8 cellular contexts compared by ENCODE assay signal in genomic region chr16:84084570-84085270, GRCh38. TPM values are rescaled to one million over a fixed set of nuclear protein-coding genes. Genes with fewer than 3 reads are reported as not detected.
DNase-seq lines count a peak whose midpoint lies in the region; ATAC-seq and TF ChIP-seq lines count a peak whose summit lies in the region.

No MANE protein-coding gene starts in this region.

- POLR2A ChIA-PET in PC-3 (lab: Charles Lee; ENCODE audit: unreplicated experiment), result no interaction called here

- H3K9me2 ChIP-seq in PC-3 (replicated peaks; ENCODE audit: low read length), result no peaks in the 10 kb centered on the region

- H3K4me3 Mint-ChIP-seq in activated T-cell treated with anti-CD3 and anti-CD28 coated beads, Interleukin-2, amount 50 U/mL, for 4 hours, result no peak overlapping the region

- no peak overlapping the region for H2AFZ ChIP-seq in PC-3 (ENCODE audit: low read length)

- no peak for TF ChIP-seq POLR2A in ovary (IDR thresholded peaks at IDR 0.05)

- TF ChIP-seq CTCF in GM12873 (IDR thresholded peaks at IDR 0.05; ENCODE audit: insufficient read depth, low read depth, low read length, missing control alignments) (peak; percentile 92), PC-3 (conservative IDR thresholded peaks at IDR 0.05; ENCODE audit: low read depth, low read length) (peak; percentile 78), fibroblast of pulmonary artery (IDR thresholded peaks at IDR 0.05; ENCODE audit: low read length, missing control alignments) (peak; percentile 82), ovary (IDR thresholded peaks at IDR 0.05) (peak; percentile 9 to 45 (median 33)), upper lobe of right lung (IDR thresholded peaks at IDR 0.05) (peak; percentile 67)

- H3K36me3 Mint-ChIP-seq in activated T-cell treated with anti-CD3 and anti-CD28 coated beads, Interleukin-2, amount 50 U/mL, for 4 hours (ENCODE audit: insufficient read depth), result peaks cover 60% of the 10 kb centered on the region

- H3K79me2 ChIP-seq in PC-3 (ENCODE audit: low read length), result no peaks in the 10 kb centered on the region

- H3K4me1 ChIP-seq in PC-3 (ENCODE audit: insufficient read depth, low read length), result no peaks in the 10 kb centered on the region
- H3K4me1 ChIP-seq in ovary (ENCODE audit: insufficient read depth), result no peaks in the 10 kb centered on the region
- peaks cover 11% of the 10 kb centered on the region for H3K4me1 ChIP-seq in upper lobe of right lung

- TF ChIP-seq EP300 in ovary (IDR thresholded peaks at IDR 0.05), result no peak

- 57 to 68% (median 60%) methylated on average over 11 of the region's 11 CpGs for WGBS in ovary, 3 donors

- peaks cover 16% of the 10 kb centered on the region for H3K36me3 ChIP-seq in PC-3 (ENCODE audit: low read depth, low read length)
- H3K36me3 ChIP-seq in ovary, result no peaks in the 10 kb centered on the region
- peaks cover 88% of the 10 kb centered on the region for H3K36me3 ChIP-seq in upper lobe of right lung

- CTCF ChIA-PET in PC-3 (lab: Charles Lee), result interaction anchor here (1.0 kb wide), 1 partner anchor 102 kb away, joined by 6 read pairs; the partner anchor contains the start of gene TAF1C

- no TSS peak for BruUV-seq in PC-3 (replicated peaks; lab: Mats Ljungman, UMichigan)

- H3K9me3 Mint-ChIP-seq in activated T-cell treated with anti-CD3 and anti-CD28 coated beads, Interleukin-2, amount 50 U/mL, for 4 hours, result no peaks in the 10 kb centered on the region

- H3K4me1 Mint-ChIP-seq in activated T-cell treated with anti-CD3 and anti-CD28 coated beads, Interleukin-2, amount 50 U/mL, for 4 hours (ENCODE audit: low read depth), result peaks cover 36% of the 10 kb centered on the region

- H3K9me3 ChIP-seq in PC-3 (ENCODE audit: low read length), result no peaks in the 10 kb centered on the region
- no peaks in the 10 kb centered on the region for H3K9me3 ChIP-seq in ovary
- no peaks in the 10 kb centered on the region for H3K9me3 ChIP-seq in upper lobe of right lung

- no peak overlapping the region for H3K9ac ChIP-seq in PC-3 (ENCODE audit: low read length)

- DNase-seq in PC-3 (peak; percentile 67), fibroblast of pulmonary artery (ENCODE audit: low read depth) (peak; percentile 72), ovary (peak; percentile 48 to 65 (median 56)), upper lobe of right lung (peak; percentile 73)
- peak; percentile 61 for DNase-seq in activated T-cell treated with anti-CD3 and anti-CD28 coated beads, Interleukin-2, amount 50 U/mL, for 4 hours

- no peak overlapping the region for H3K4me3 ChIP-seq in PC-3 (ENCODE audit: low read length)
- H3K4me3 ChIP-seq in fibroblast of pulmonary artery (replicated peaks; ENCODE audit: low read depth, low read length), result no peak overlapping the region
- no peak overlapping the region for H3K4me3 ChIP-seq in ovary
- H3K4me3 ChIP-seq in upper lobe of right lung, result no peak overlapping the region

- intact Hi-C loops in PC-3 (cut with micrococcal nuclease), result loop anchor here (1.0 kb wide), 1 partner anchor 91 kb away; no protein-coding TSS in a partner anchor
- intact Hi-C loops in ovary (cut with DNase I), result loop anchor here (5.0 to 10.0 kb wide), 3 partner anchors 90 to 100 kb away; partner anchors contain the start of gene TAF1C (in 2 of the 4)
- intact Hi-C loops in upper lobe of right lung (cut with DNase I), result loop anchor here (10.0 kb wide), 1 partner anchor 100 kb away; the partner anchor contains the start of gene TAF1C

- ATAC-seq in HG03520 (IDR thresholded peaks at IDR 0.05; ENCODE audit: unreplicated experiment) (peak; percentile 49), PC-3 (peak; percentile 99), upper lobe of right lung (peak; percentile 94), GM19328 (IDR thresholded peaks at IDR 0.05; ENCODE audit: unreplicated experiment) (no peak)
- peak; percentile 84 to 94 for ATAC-seq in activated T-cell treated with anti-CD3 and anti-CD28 coated beads, Interleukin-2, amount 50 U/mL, for 4 hours

- H3K27ac ChIP-seq in PC-3 (ENCODE audit: low read length) (no peak overlapping the region), ovary (no peak overlapping the region), upper lobe of right lung (no peak overlapping the region)

- no peaks in the 10 kb centered on the region for H3F3A ChIP-seq in PC-3 (ENCODE audit: low read length, unreplicated experiment)

- H4K20me1 ChIP-seq in PC-3 (ENCODE audit: low read length), result 0 out of 2 replicates have a peak, but pooled peaks cover 3% of the 10 kb centered on the region

- H3K27me3 Mint-ChIP-seq in activated T-cell treated with anti-CD3 and anti-CD28 coated beads, Interleukin-2, amount 50 U/mL, for 4 hours (ENCODE audit: low read depth), result no peaks in the 10 kb centered on the region

- no peak overlapping the region for H3K4me2 ChIP-seq in PC-3 (ENCODE audit: low read length)

- no peaks in the 10 kb centered on the region for H3K27me3 ChIP-seq in PC-3 (ENCODE audit: low read length)
- H3K27me3 ChIP-seq in ovary, result no peaks in the 10 kb centered on the region
- no peaks in the 10 kb centered on the region for H3K27me3 ChIP-seq in upper lobe of right lung

RNA-seq across cellular contexts. Expression of gene MBTPS1, which starts 32.0 kb away (rescaled TPM):
- 56.1 and 56.6 TPM in 2 replicates for total RNA-seq in PC-3 (2014; rRNA removed)
- 10 to 100 TPM; 44.9 to 52.8 (median 49.2) TPM for total RNA-seq in activated T-cell treated with anti-CD3 and anti-CD28 coated beads, Interleukin-2, amount 50 U/mL, for 4 hours
- total RNA-seq in ovary, result 10 to 100 TPM; 78.8 to 99.2 (median 90.3) TPM
- 100 to 1,000 TPM in 1 of 2 donors, 10 to 100 TPM in 1; 73.8 to 122 TPM for polyA plus RNA-seq in ovary
- 97.5 TPM for total RNA-seq in upper lobe of right lung

RNA-seq across cellular contexts. Expression of gene SLC38A8, which starts 42.1 kb away (rescaled TPM):
- total RNA-seq in PC-3 (2014; rRNA removed) (not detected in 2 replicates), ovary (under 1 TPM in 2 of 7 donors, not detected in 5; 0.62 to 0.66 TPM), upper lobe of right lung (not detected)
- total RNA-seq in activated T-cell treated with anti-CD3 and anti-CD28 coated beads, Interleukin-2, amount 50 U/mL, for 4 hours, result not detected
- under 1 TPM in 1 of 2 donors, not detected in 1; 0.98 TPM for polyA plus RNA-seq in ovary

Comparison
In these comparisons a context has a peak if more than half of its experiments do, and no peak if none do; other contexts are left out.
1. CTCF ChIP-seq: peak in every context shown above with its lines; median percentile 92 in GM12873; 82 in fibroblast of pulmonary artery; 78 in PC-3; 67 in upper lobe of right lung; 33 in ovary.